Comparison of ENCODE assay signal across 19 cellular contexts in the genomic region with DNA sequence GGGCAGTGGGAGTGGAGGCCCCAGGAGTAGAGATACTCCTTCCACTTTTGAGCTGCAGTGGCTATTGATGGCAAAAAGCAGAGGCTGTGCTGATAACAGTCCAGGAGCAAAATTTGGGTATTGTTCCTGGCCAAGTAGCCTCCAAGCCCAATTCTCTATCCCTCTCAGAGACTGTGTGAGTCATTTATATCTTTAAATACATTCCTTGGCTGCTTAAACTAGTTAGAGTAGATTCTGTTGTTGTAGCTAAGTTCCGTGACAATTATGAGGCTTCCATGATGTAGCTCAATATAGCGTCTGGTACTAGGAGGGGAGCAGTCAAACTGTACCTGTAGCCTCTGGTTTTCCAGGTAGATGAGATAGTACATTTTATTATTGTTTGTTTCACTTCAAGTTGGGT. TPM values are rescaled to one million over a fixed set of nuclear protein-coding genes. Genes with fewer than 3 reads are reported as not detected.
"Had no signal": no experiment of that assay in that cellular context is flagged by ENCODE, and none has a peak within 500 bp of the region (broad histone marks: within the 10 kb centered on the region; RNA-seq: fewer than 3 reads in every experiment).

No MANE protein-coding gene starts in this region.

- DNase-seq: activated CD4-positive, alpha-beta T cell treated with anti-CD3 and anti-CD28 coated beads, Interleukin-2, amount 50 U/mL, for 48 hours; activated gamma-delta T cell treated with Interleukin-2 at 50 U/mL for 16 hours; activated T-cell treated with anti-CD3 and anti-CD28 coated beads for 4 hours; caudate nucleus; effector memory CD8-positive, alpha-beta T cell; nucleus accumbens; posterior cingulate gyrus; stimulated activated CD8-positive, alpha-beta memory T cell treated with anti-CD3 and anti-CD28 coated beads, Interleukin-4, amount 100 ng/mL, for 48 hours; stimulated activated naive CD4-positive, alpha-beta T cell; T-helper 2 cell; thyroid gland had no signal

- H3K36me3 ChIP-seq: thyroid gland had no signal

- H3K4me3 ChIP-seq: lung, thyroid gland had no signal

- H3K27ac ChIP-seq: thyroid gland, VCaP had no signal

- H3K27me3 ChIP-seq: thyroid gland had no signal

- H3K4me1 ChIP-seq: thyroid gland had no signal

- ATAC-seq: activated naive CD4-positive, alpha-beta T cell treated with anti-CD3 and anti-CD28 coated beads, Interleukin-2, amount 50 U/mL, for 72 hours; effector memory CD8-positive, alpha-beta T cell; left lobe of liver; natural killer cell treated with Interleukin-12 subunit alpha and Interleukin-12 subunit beta and Interleukin-15 and Interleukin-18, amount 100 ng/mL, for 72 hours had no signal

- H3K9me3 ChIP-seq: thyroid gland had no signal

- FAIRE-seq: frontal cortex, keratinocyte had no signal

RNA-seq across cellular contexts. Expression of a gene that starts 47.3 kb away (rescaled TPM):
- total RNA-seq: left lobe of liver, mesothelial cell of epicardium had no signal
- polyA plus RNA-seq: keratinocyte had no signal
